23 cellular contexts compared by ENCODE assay signal in genomic region chr10:87720665-87721064, GRCh38.
"Had no signal": no experiment of that assay in that cellular context is flagged by ENCODE, and none has a peak within 500 bp of the region (broad histone marks: within the 10 kb centered on the region; RNA-seq: fewer than 3 reads in every experiment).

No MANE protein-coding gene starts in this region.

- H3K27ac Mint-ChIP-seq: activated B cell treated with CpG ODN at 0.5 μM for 24 hours; activated naive CD8-positive, alpha-beta T cell treated with anti-CD3 and anti-CD28 coated beads, Interleukin-2, amount 10 ng/mL, durations not matched to agents 7 days and 5 days; activated T-helper 1 cell treated with anti-CD3 and anti-CD28 coated beads, Interleukin-12 subunit alpha, Interleukin-12 subunit beta, Interleukin-2, Interleukin-4 antibody, amounts not matched to agents 30 ng/mL and 10 ng/mL and 1 ng/mL, durations not matched to agents 14 hours and 24 hours and 36 hours; T-helper 17 cell had no signal

- H3K4me3 Mint-ChIP-seq: activated B cell treated with CpG ODN at 0.5 μM for 24 hours; activated naive CD8-positive, alpha-beta T cell treated with anti-CD3 and anti-CD28 coated beads, Interleukin-2, amount 10 ng/mL, durations not matched to agents 7 days and 5 days; activated T-helper 1 cell treated with anti-CD3 and anti-CD28 coated beads, Interleukin-12 subunit alpha, Interleukin-12 subunit beta, Interleukin-2, Interleukin-4 antibody, amounts not matched to agents 30 ng/mL and 10 ng/mL and 1 ng/mL, durations not matched to agents 14 hours and 24 hours and 36 hours; T-helper 17 cell had no signal

- H3K9me3 ChIP-seq: breast epithelium had no signal

- H3K4me1 ChIP-seq: breast epithelium had no signal

- H3K9me3 Mint-ChIP-seq: activated B cell treated with CpG ODN at 0.5 μM for 24 hours; activated naive CD8-positive, alpha-beta T cell treated with anti-CD3 and anti-CD28 coated beads, Interleukin-2, amount 10 ng/mL, durations not matched to agents 7 days and 5 days; activated T-helper 1 cell treated with anti-CD3 and anti-CD28 coated beads, Interleukin-12 subunit alpha, Interleukin-12 subunit beta, Interleukin-2, Interleukin-4 antibody, amounts not matched to agents 30 ng/mL and 10 ng/mL and 1 ng/mL, durations not matched to agents 14 hours and 24 hours and 36 hours had no signal

- H3K36me3 ChIP-seq: breast epithelium had no signal

- H3K27me3 Mint-ChIP-seq: activated B cell treated with CpG ODN at 0.5 μM for 24 hours had no signal

- H3K36me3 Mint-ChIP-seq: activated naive CD8-positive, alpha-beta T cell treated with anti-CD3 and anti-CD28 coated beads, Interleukin-2, amount 10 ng/mL, durations not matched to agents 7 days and 5 days had no signal

- DNase-seq: activated B cell treated with CpG ODN at 0.5 μM for 24 hours; activated CD4-positive, alpha-beta T cell treated with anti-CD3 and anti-CD28 coated beads for 48 hours; activated CD4-positive, alpha-beta T cell treated with anti-CD3 and anti-CD28 coated beads, Interleukin-2, amount 50 U/mL, for 4 hours; activated CD8-positive, alpha-beta memory T cell treated with anti-CD3 and anti-CD28 coated beads for 24 hours; activated effector memory CD4-positive, alpha-beta T cell treated with anti-CD3 and anti-CD28 coated beads, Interleukin-2, amount 50 U/mL, for 16 hours; activated naive CD4-positive, alpha-beta T cell treated with Interleukin-2 at 50 U/mL for 16 hours; activated naive CD8-positive, alpha-beta T cell treated with anti-CD3 and anti-CD28 coated beads, Interleukin-2, amount 10 ng/mL, durations not matched to agents 7 days and 5 days; aorta; central memory CD4-positive, alpha-beta T cell; NCI-H1092; NCI-H1417; NCI-H1930; NCI-H2171; NCI-H345; NCI-H510A; NCI-H526 treated with DMSO at 0.1 percent for 48 hours; NCI-H82; SIG-M5; T-helper 17 cell; T1000 had no signal

- H3K27me3 ChIP-seq: breast epithelium had no signal

- H3K27ac ChIP-seq: breast epithelium, KMS-11 had no signal

- H3K4me3 ChIP-seq: breast epithelium had no signal

- ATAC-seq: T-helper 17 cell had no signal
